In the genomic region with DNA sequence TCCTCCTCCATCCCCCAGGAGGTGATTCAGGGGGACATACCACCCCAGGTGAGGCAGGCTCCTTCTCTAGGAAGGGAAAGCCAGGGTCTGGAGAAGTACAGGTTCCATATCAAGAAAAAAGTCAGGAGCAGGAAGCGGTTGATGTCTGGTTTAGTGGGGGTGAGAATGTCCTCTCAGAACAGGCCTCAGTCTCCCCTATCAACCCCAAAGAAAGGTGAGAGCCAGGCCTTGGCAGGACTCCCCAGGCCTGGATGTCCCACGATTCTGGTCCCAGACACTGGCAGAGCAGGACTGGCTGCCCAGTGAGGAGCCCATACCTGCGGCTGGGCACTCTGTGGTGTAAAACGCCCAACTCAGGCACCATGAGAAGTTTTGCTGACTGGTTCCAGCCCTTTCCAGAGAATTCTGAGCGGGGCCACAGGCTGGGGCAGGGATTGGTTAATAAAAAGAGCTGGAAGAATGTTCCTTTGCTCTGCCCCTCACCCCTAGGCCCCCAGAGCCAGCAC, we compare ENCODE assay signal across 16 cellular contexts. TPM values are rescaled to one million over a fixed set of nuclear protein-coding genes. Genes with fewer than 3 reads are reported as not detected.
"Had no signal": no experiment of that assay in that cellular context is flagged by ENCODE, and none has a peak within 500 bp of the region (broad histone marks: within the 10 kb centered on the region; RNA-seq: fewer than 3 reads in every experiment).

No MANE protein-coding gene starts in this region.

- H3K4me3 ChIP-seq: cardiac muscle cell, thyroid gland had no signal

- H3K27ac Mint-ChIP-seq: activated CD4-positive, alpha-beta T cell treated with anti-CD3 and anti-CD28 coated beads, Interleukin-2, amount 10 ng/mL, durations not matched to agents 7 days and 5 days; activated T-helper 2 cell treated with anti-CD3 and anti-CD28 coated beads, Interferon-gamma antibody, Interleukin-2, Interleukin-4, amounts not matched to agents 10 μg/mL and 5 μg/mL and 100 μg/mL, durations not matched to agents 14 hours and 24 hours and 36 hours; T-helper 2 cell treated with Interferon-gamma antibody and Interleukin-4, amounts not matched to agents 5 μg/mL and 100 μg/mL, for 36 hours had no signal

- DNase-seq: activated CD4-positive, alpha-beta T cell treated with anti-CD3 and anti-CD28 coated beads, Interleukin-2, amount 10 ng/mL, durations not matched to agents 7 days and 5 days; activated naive CD4-positive, alpha-beta T cell treated with anti-CD3 and anti-CD28 coated beads, Interleukin-2, amount 10 ng/mL, durations not matched to agents 7 days and 5 days; activated T-cell treated with anti-CD3 and anti-CD28 coated beads for 4 hours; foreskin fibroblast; glutamatergic neuron; stimulated activated CD4-positive, alpha-beta T cell treated with anti-CD3 and anti-CD28 coated beads, Interleukin-12 subunit alpha, Interleukin-12 subunit beta, amount 100 ng/mL, for 4 hours; stimulated activated CD4-positive, alpha-beta T cell treated with anti-CD3 and anti-CD28 coated beads, Interleukin-2, amount 100 ng/mL, for 24 hours; thyroid gland had no signal

- H3K36me3 Mint-ChIP-seq: activated naive CD4-positive, alpha-beta T cell treated with anti-CD3 and anti-CD28 coated beads, Interleukin-2, amount 10 ng/mL, durations not matched to agents 7 days and 5 days had no signal

- H3K36me3 ChIP-seq: cardiac muscle cell, thyroid gland had no signal

- H3K4me1 Mint-ChIP-seq: activated CD4-positive, alpha-beta T cell treated with anti-CD3 and anti-CD28 coated beads, Interleukin-2, amount 10 ng/mL, durations not matched to agents 7 days and 5 days; activated naive CD4-positive, alpha-beta T cell treated with anti-CD3 and anti-CD28 coated beads, Interleukin-2, amount 10 ng/mL, durations not matched to agents 7 days and 5 days had no signal

- H3K4me1 ChIP-seq: parathyroid adenoma, thyroid gland had no signal

- H3K4me3 Mint-ChIP-seq: activated CD4-positive, alpha-beta T cell treated with anti-CD3 and anti-CD28 coated beads, Interleukin-2, amount 10 ng/mL, durations not matched to agents 7 days and 5 days; activated naive CD4-positive, alpha-beta T cell treated with anti-CD3 and anti-CD28 coated beads, Interleukin-2, amount 10 ng/mL, durations not matched to agents 7 days and 5 days; T-helper 2 cell treated with Interferon-gamma antibody and Interleukin-4, amounts not matched to agents 5 μg/mL and 100 μg/mL, for 36 hours had no signal

- H3K9ac ChIP-seq: parathyroid adenoma had no signal

- H3K27me3 Mint-ChIP-seq: activated CD4-positive, alpha-beta T cell treated with anti-CD3 and anti-CD28 coated beads, Interleukin-2, amount 10 ng/mL, durations not matched to agents 7 days and 5 days; activated naive CD4-positive, alpha-beta T cell treated with anti-CD3 and anti-CD28 coated beads, Interleukin-2, amount 10 ng/mL, durations not matched to agents 7 days and 5 days had no signal

- H3K27me3 ChIP-seq: cardiac muscle cell, thyroid gland had no signal

- FAIRE-seq: astrocyte, colon, endothelial cell of umbilical vein had no signal

- H2AFZ ChIP-seq: parathyroid adenoma had no signal

- H3K27ac ChIP-seq: cardiac muscle cell, parathyroid adenoma, thyroid gland had no signal

- H3K9me3 ChIP-seq: thyroid gland had no signal

- H3K79me2 ChIP-seq: parathyroid adenoma had no signal

- H3K9me3 Mint-ChIP-seq: activated CD4-positive, alpha-beta T cell treated with anti-CD3 and anti-CD28 coated beads, Interleukin-2, amount 10 ng/mL, durations not matched to agents 7 days and 5 days; activated naive CD4-positive, alpha-beta T cell treated with anti-CD3 and anti-CD28 coated beads, Interleukin-2, amount 10 ng/mL, durations not matched to agents 7 days and 5 days; activated T-helper 2 cell treated with anti-CD3 and anti-CD28 coated beads, Interferon-gamma antibody, Interleukin-2, Interleukin-4, amounts not matched to agents 10 μg/mL and 5 μg/mL and 100 μg/mL, durations not matched to agents 14 hours and 24 hours and 36 hours; T-helper 2 cell treated with Interferon-gamma antibody and Interleukin-4, amounts not matched to agents 5 μg/mL and 100 μg/mL, for 36 hours had no signal

RNA-seq across cellular contexts. Expression of a gene that starts 13.3 kb away (rescaled TPM):
- total RNA-seq: activated CD8-positive, alpha-beta memory T cell treated with anti-CD3 and anti-CD28 coated beads for 36 hours; activated T-helper 2 cell treated with anti-CD3 and anti-CD28 coated beads, Interferon-gamma antibody, Interleukin-2, Interleukin-4, amounts not matched to agents 10 μg/mL and 5 μg/mL and 100 μg/mL, durations not matched to agents 14 hours and 24 hours and 36 hours had no signal
